ENCODE assay signal across 12 cellular contexts in genomic region chr5:89584339-89584956, GRCh38.
DNase-seq lines count a peak whose midpoint lies in the region; ATAC-seq, FAIRE-seq and TF ChIP-seq lines count a peak whose summit lies in the region.
"Had no signal": no experiment of that assay in that cellular context is flagged by ENCODE, and none has a peak within 500 bp of the region (broad histone marks: within the 10 kb centered on the region; RNA-seq: fewer than 3 reads in every experiment).

No MANE protein-coding gene starts in this region.

- no peak for TF ChIP-seq CTCF in AG04450 (IDR thresholded peaks at IDR 0.05; ENCODE audit: low read depth, low read length)
- TF ChIP-seq CTCF in HEK293 (tag by site-specific recombination; IDR thresholded peaks at IDR 0.05), result no peak
- no peak for TF ChIP-seq CTCF in RWPE2 (IDR thresholded peaks at IDR 0.05; ENCODE audit: poor library complexity, severe bottlenecking)

- no peaks in the 10 kb centered on the region for H3K9me3 ChIP-seq in AG04450 (ENCODE audit: control insufficient read depth, insufficient read depth, low read length)
- no peaks in the 10 kb centered on the region for H3K9me3 ChIP-seq in HEK293 (ENCODE audit: control insufficient read depth, insufficient read depth, low read depth, low read length)
- H3K9me3 ChIP-seq in RWPE2 (ENCODE audit: severe bottlenecking), result no peaks in the 10 kb centered on the region
- H3K9me3 ChIP-seq: BLaER1 had no signal

- POLR2A ChIA-PET in AG04450 (lab: Yijun Ruan, JAX), result interaction anchor here (1.0 to 1.4 kb wide), 2 partner anchors 12 to 701 kb away, joined by 3 read pairs; no protein-coding TSS in a partner anchor
- POLR2A ChIA-PET in HEK293 (lab: Yijun Ruan, JAX), result no interaction called here

- ATAC-seq in RWPE2 (ENCODE audit: low read depth), result peak; percentile 100
- ATAC-seq in HG03045 (IDR thresholded peaks at IDR 0.05; ENCODE audit: unreplicated experiment), result no peak
- no peak for ATAC-seq in HG03354 (IDR thresholded peaks at IDR 0.05; ENCODE audit: poor library complexity, severe bottlenecking, unreplicated experiment)

- CTCF ChIA-PET in AG04450 (lab: Charles Lee) (interaction anchor here (0.7 to 1.8 kb wide), 2 partner anchors 371 to 855 kb away, joined by 4 to 10 read pairs; no protein-coding TSS in a partner anchor), HEK293 (lab: Yijun Ruan, JAX) (interaction anchor here (0.9 to 1.3 kb wide), 2 partner anchors 39 to 857 kb away, joined by 3 to 5 read pairs; no protein-coding TSS in a partner anchor)

- DNase-seq in AG04450 (ENCODE audit: low read depth, low spot score) (peak; percentile 37), RWPE2 (ENCODE audit: low spot score) (no peak), fibroblast of the conjunctiva (ENCODE audit: low read depth) (peak; percentile 14), GM19239 (ENCODE audit: insufficient read length, low spot score) (no peak)
- DNase-seq in activated CD4-positive, CD25-positive, alpha-beta regulatory T cell treated with anti-CD3 and anti-CD28 coated beads, Interleukin-2, amount 50 U/mL, for 72 hours, result no peak
- DNase-seq: erythroblast, left ventricle myocardium inferior had no signal

- H3K4me3 ChIP-seq in AG04450 (ENCODE audit: low read depth, low read length), result no peak overlapping the region
- H3K4me3 ChIP-seq in HEK293 (ENCODE audit: low read depth, low read length), result no peak overlapping the region
- no peak overlapping the region for H3K4me3 ChIP-seq in RWPE2 (ENCODE audit: severe bottlenecking)
- H3K4me3 ChIP-seq: BLaER1, left ventricle myocardium inferior had no signal

- H3K27ac ChIP-seq in AG04450 (ENCODE audit: low read depth, low read length) (no peak overlapping the region), HEK293 (ENCODE audit: extremely low read depth, low read depth, low read length) (no peak overlapping the region), RWPE2 (ENCODE audit: poor library complexity, severe bottlenecking) (peak overlapping the region; percentile 45)
- H3K27ac ChIP-seq: BLaER1, left ventricle myocardium inferior had no signal

- H3K36me3 ChIP-seq in HEK293 (ENCODE audit: control insufficient read depth in 2 of 2, insufficient read depth in 1 of 2, low read length in 2 of 2), result no peaks in the 10 kb centered on the region
- no peaks in the 10 kb centered on the region for H3K36me3 ChIP-seq in RWPE2 (ENCODE audit: low read depth)
- H3K36me3 ChIP-seq: BLaER1, left ventricle myocardium inferior had no signal

- no peaks in the 10 kb centered on the region for H3K27me3 ChIP-seq in AG04450 (ENCODE audit: control insufficient read depth, insufficient read depth, low read length)
- H3K27me3 ChIP-seq in RWPE2 (ENCODE audit: insufficient read depth, poor library complexity, severe bottlenecking), result no peaks in the 10 kb centered on the region
- H3K27me3 ChIP-seq: BLaER1 had no signal

- FAIRE-seq in GM19239 (lab: Jason Lieb, UNC), result no peak
- FAIRE-seq: TTC549 had no signal

- H3K4me1 ChIP-seq in HEK293 (ENCODE audit: control insufficient read depth, insufficient read depth, low read length) (no peaks in the 10 kb centered on the region), RWPE2 (ENCODE audit: insufficient read depth, poor library complexity, severe bottlenecking) (peaks cover 21% of the 10 kb centered on the region)
- H3K4me1 ChIP-seq: BLaER1, left ventricle myocardium inferior had no signal

TF ChIP-seq in HEK293, 187 proteins besides CTCF, POLR2A, EP300 and RAD21:
- no peak for TF ChIP-seq OVOL3 (tag by site-specific recombination; IDR thresholded peaks at IDR 0.05)
- no peak for TF ChIP-seq ZNF10 (tag by site-specific recombination; IDR thresholded peaks at IDR 0.05)
- no peak for TF ChIP-seq KLF16 (tag by site-specific recombination; IDR thresholded peaks at IDR 0.05)
- TF ChIP-seq ZNF791 (tag by site-specific recombination; IDR thresholded peaks at IDR 0.05), result no peak
- no peak for TF ChIP-seq SCRT1 (tag by site-specific recombination; IDR thresholded peaks at IDR 0.05; ENCODE audit: borderline replicate concordance)
- TF ChIP-seq MEIS1 (CRISPR knock-in tag; IDR thresholded peaks at IDR 0.05; ENCODE audit: borderline replicate concordance), result 0 out of 2 replicates have a peak, but pooled peaks have one; percentile 13
TF ChIP-seq in HEK293: peak in this region for 1.

Comparison
In these comparisons a context has a peak if more than half of its experiments do, and no peak if none do; other contexts are left out.
1. DNase-seq: peak in AG04450 (single experiment) and fibroblast of the conjunctiva (single experiment); none in RWPE2 (single experiment), GM19239 (single experiment) and activated CD4-positive, CD25-positive, alpha-beta regulatory T cell treated with anti-CD3 and anti-CD28 coated beads, Interleukin-2, amount 50 U/mL, for 72 hours (single experiment).